ENCODE assay signal across 16 cellular contexts in genomic region chr20:50416930-50417329, GRCh38.
DNase-seq lines count a peak whose midpoint lies in the region; ATAC-seq and TF ChIP-seq lines count a peak whose summit lies in the region.
"Had no signal": no experiment of that assay in that cellular context is flagged by ENCODE, and none has a peak within 500 bp of the region (broad histone marks: within the 10 kb centered on the region; RNA-seq: fewer than 3 reads in every experiment).

No MANE protein-coding gene starts in this region.

- POLR2A ChIA-PET in RWPE1 (lab: Yijun Ruan, JAX; ENCODE audit: low non-redundant PET) = no interaction called here
- POLR2A ChIA-PET in CD4-positive, alpha-beta memory T cell (lab: Charles Lee; ENCODE audit: partially characterized antibody) = no interaction called here

- peak overlapping the region; percentile 99 for H3K27ac ChIP-seq in RWPE1
- H3K27ac ChIP-seq in esophagus (ENCODE audit: low read depth in 2 of 2, low read length in 1 of 2) = peak overlapping the region; percentile 75 to 93
- H3K27ac ChIP-seq in tibial artery = peak overlapping the region; percentile 97 to 98
- H3K27ac ChIP-seq in CD4-positive, alpha-beta memory T cell (ENCODE audit: low read depth, low read length) = no peak overlapping the region

- H3K9me3 Mint-ChIP-seq in CD4-positive, alpha-beta memory T cell = peaks cover 0 to 6% (median 1%) of the 10 kb centered on the region in 8 donors
- H3K9me3 Mint-ChIP-seq in stimulated activated memory B cell treated with anti-CD40 and anti-IgM and Interleukin-4, amounts not matched to agents 10 μg/mL and 1 μg/mL and 100 μg/mL, for 72 hours = peaks cover 7% of the 10 kb centered on the region
- H3K9me3 Mint-ChIP-seq: activated CD8-positive, alpha-beta T cell treated with anti-CD3 and anti-CD28 coated beads for 36 hours; activated T-helper 17 cell treated with anti-CD3 and anti-CD28 coated beads, Interleukin-2, amount 50 U/mL, for 72 hours had no signal

- no peaks in the 10 kb centered on the region for H3K36me3 Mint-ChIP-seq in CD4-positive, alpha-beta memory T cell
- no peaks in the 10 kb centered on the region for H3K36me3 Mint-ChIP-seq in stimulated activated memory B cell treated with anti-CD40 and anti-IgM and Interleukin-4, amounts not matched to agents 10 μg/mL and 1 μg/mL and 100 μg/mL, for 72 hours

- H3K36me3 ChIP-seq in esophagus (ENCODE audit: control insufficient read depth in 2 of 2, insufficient read depth in 2 of 2, low read length in 1 of 2) (no peaks in the 10 kb centered on the region), tibial artery (no peaks in the 10 kb centered on the region)
- no peaks in the 10 kb centered on the region for H3K36me3 ChIP-seq in CD4-positive, alpha-beta memory T cell (ENCODE audit: insufficient read depth, low read length)
- H3K36me3 ChIP-seq: brain microvascular endothelial cell had no signal

- peaks cover 0 to 2% of the 10 kb centered on the region in 2 donors for H3K9me3 ChIP-seq in esophagus (ENCODE audit: control insufficient read depth in 2 of 2, insufficient read depth in 1 of 2, low read depth in 1 of 2, low read length in 1 of 2)
- no peaks in the 10 kb centered on the region for H3K9me3 ChIP-seq in tibial artery
- no peaks in the 10 kb centered on the region for H3K9me3 ChIP-seq in CD4-positive, alpha-beta memory T cell (ENCODE audit: control insufficient read depth in 1 of 2, low read length in 2 of 2)

- no peak for TF ChIP-seq CTCF in RWPE1 (conservative IDR thresholded peaks at IDR 0.05; ENCODE audit: low read depth)
- TF ChIP-seq CTCF in tibial artery (IDR thresholded peaks at IDR 0.05) = no peak

- DNase-seq in RWPE1 (ENCODE audit: low spot score) (no peak), myocyte (ENCODE audit: low read depth) (peak; percentile 91), tibial artery (no peak)
- DNase-seq in CD4-positive, alpha-beta memory T cell = no peak
- no peak for DNase-seq in stimulated activated naive CD4-positive, alpha-beta T cell treated with Interleukin-2 at 50 U/mL for 16 hours (lab: John Stamatoyannopoulos, UW)
- DNase-seq: activated CD8-positive, alpha-beta T cell treated with anti-CD3 and anti-CD28 coated beads for 36 hours; brain microvascular endothelial cell; head of caudate nucleus; kidney glomerular epithelial cell; trophoblast cell had no signal

- H3K4me3 Mint-ChIP-seq in CD4-positive, alpha-beta memory T cell = no peak overlapping the region
- H3K4me3 Mint-ChIP-seq in stimulated activated memory B cell treated with anti-CD40 and anti-IgM and Interleukin-4, amounts not matched to agents 10 μg/mL and 1 μg/mL and 100 μg/mL, for 72 hours = no peak overlapping the region
- H3K4me3 Mint-ChIP-seq: activated CD8-positive, alpha-beta T cell treated with anti-CD3 and anti-CD28 coated beads for 36 hours; activated T-helper 17 cell treated with anti-CD3 and anti-CD28 coated beads, Interleukin-2, amount 50 U/mL, for 72 hours; neural crest cell had no signal

- intact Hi-C loops in tibial artery (cut with DNase I; ENCODE audit: low total_unique reads) = no loop called here
- intact Hi-C loops in CD4-positive, alpha-beta memory T cell (cut with micrococcal nuclease) = no loop called here

- CTCF ChIA-PET in RWPE1 (lab: Yijun Ruan, JAX) = no interaction called here
- CTCF ChIA-PET in CD4-positive, alpha-beta memory T cell (lab: Charles Lee; ENCODE audit: partially characterized antibody) = no interaction called here

- H3K4me1 Mint-ChIP-seq in CD4-positive, alpha-beta memory T cell = no peaks in the 10 kb centered on the region
- no peaks in the 10 kb centered on the region for H3K4me1 Mint-ChIP-seq in stimulated activated memory B cell treated with anti-CD40 and anti-IgM and Interleukin-4, amounts not matched to agents 10 μg/mL and 1 μg/mL and 100 μg/mL, for 72 hours
- H3K4me1 Mint-ChIP-seq: activated T-helper 17 cell treated with anti-CD3 and anti-CD28 coated beads, Interleukin-2, amount 50 U/mL, for 72 hours had no signal

- H3K27ac Mint-ChIP-seq in CD4-positive, alpha-beta memory T cell = no peak overlapping the region
- H3K27ac Mint-ChIP-seq in stimulated activated memory B cell treated with anti-CD40 and anti-IgM and Interleukin-4, amounts not matched to agents 10 μg/mL and 1 μg/mL and 100 μg/mL, for 72 hours = no peak overlapping the region
- H3K27ac Mint-ChIP-seq: activated CD8-positive, alpha-beta T cell treated with anti-CD3 and anti-CD28 coated beads for 36 hours; activated T-helper 17 cell treated with anti-CD3 and anti-CD28 coated beads, Interleukin-2, amount 50 U/mL, for 72 hours had no signal

- no peak overlapping the region for H3K4me3 ChIP-seq in esophagus (ENCODE audit: low read depth in 1 of 2, low read length in 2 of 2)
- no peak overlapping the region for H3K4me3 ChIP-seq in tibial artery
- no peak overlapping the region for H3K4me3 ChIP-seq in CD4-positive, alpha-beta memory T cell (ENCODE audit: low read length in 2 of 2)

- ATAC-seq in stimulated activated memory B cell treated with anti-CD40 and anti-IgM and Interleukin-4, amounts not matched to agents 10 μg/mL and 1 μg/mL and 100 μg/mL, for 72 hours = no peak
- no peak for ATAC-seq in HG03469 (IDR thresholded peaks at IDR 0.05; ENCODE audit: unreplicated experiment)
- ATAC-seq: activated CD8-positive, alpha-beta T cell treated with anti-CD3 and anti-CD28 coated beads for 36 hours; activated T-helper 17 cell treated with anti-CD3 and anti-CD28 coated beads, Interleukin-2, amount 50 U/mL, for 72 hours; SK-N-SH treated with all-trans-retinoic acid at 6 μM for 48 hours had no signal

- H3K27me3 ChIP-seq in esophagus (ENCODE audit: control insufficient read depth in 1 of 2, insufficient read depth in 2 of 2, low read length in 2 of 2) (no peaks in the 10 kb centered on the region), tibial artery (no peaks in the 10 kb centered on the region)
- no peaks in the 10 kb centered on the region for H3K27me3 ChIP-seq in CD4-positive, alpha-beta memory T cell (ENCODE audit: insufficient read depth, low read length)
- H3K27me3 ChIP-seq: brain microvascular endothelial cell had no signal

- peaks cover 0 to 17% of the 10 kb centered on the region in 2 donors for H3K4me1 ChIP-seq in esophagus (ENCODE audit: control insufficient read depth in 2 of 2, insufficient read depth in 2 of 2, low read length in 1 of 2)
- peaks cover 24 to 42% (median 28%) of the 10 kb centered on the region in 4 donors for H3K4me1 ChIP-seq in tibial artery
- no peaks in the 10 kb centered on the region for H3K4me1 ChIP-seq in CD4-positive, alpha-beta memory T cell (ENCODE audit: insufficient read depth, low read length)

- WGBS in esophagus, 2 donors = 71 to 74% methylated on average over 7 of the region's 7 CpGs

- H3K27me3 Mint-ChIP-seq in CD4-positive, alpha-beta memory T cell = peaks cover 0 to 7% of the 10 kb centered on the region in 2 donors
- peaks cover 43% of the 10 kb centered on the region for H3K27me3 Mint-ChIP-seq in stimulated activated memory B cell treated with anti-CD40 and anti-IgM and Interleukin-4, amounts not matched to agents 10 μg/mL and 1 μg/mL and 100 μg/mL, for 72 hours
- H3K27me3 Mint-ChIP-seq: activated CD8-positive, alpha-beta T cell treated with anti-CD3 and anti-CD28 coated beads for 36 hours had no signal
